ENCODE assay signal across 21 cellular contexts in genomic region chr6:43007126-43007525, GRCh38.
"Had no signal": no experiment of that assay in that cellular context is flagged by ENCODE, and none has a peak within 500 bp of the region (broad histone marks: within the 10 kb centered on the region; RNA-seq: fewer than 3 reads in every experiment).

No MANE protein-coding gene starts in this region.

- H3K4me3 ChIP-seq: SJSA1, SK-N-MC had no signal

- DNase-seq: IMR-90, Kasumi-1, KG1, MM.1S, NCI-H1092 treated with DMSO at 0.1 percent for 48 hours, NCI-H1436, NCI-H187, NCI-H2029, NCI-H2081 treated with DMSO at 0.1 percent for 48 hours, NCI-H2171, NCI-H226, NCI-H446, NCI-H510A, NCI-H524 treated with DMSO at 0.1 percent for 48 hours, NCI-H69, NCI-H774, RPMI8226, SIG-M5 had no signal

- H3K27ac ChIP-seq: SJSA1, SK-N-MC had no signal

- H3K27me3 ChIP-seq: SJSA1 had no signal

- H3K4me1 ChIP-seq: SJSA1 had no signal

- ATAC-seq: HepG2 had no signal

- H3K9me3 ChIP-seq: SJSA1 had no signal
